In the genomic region with DNA sequence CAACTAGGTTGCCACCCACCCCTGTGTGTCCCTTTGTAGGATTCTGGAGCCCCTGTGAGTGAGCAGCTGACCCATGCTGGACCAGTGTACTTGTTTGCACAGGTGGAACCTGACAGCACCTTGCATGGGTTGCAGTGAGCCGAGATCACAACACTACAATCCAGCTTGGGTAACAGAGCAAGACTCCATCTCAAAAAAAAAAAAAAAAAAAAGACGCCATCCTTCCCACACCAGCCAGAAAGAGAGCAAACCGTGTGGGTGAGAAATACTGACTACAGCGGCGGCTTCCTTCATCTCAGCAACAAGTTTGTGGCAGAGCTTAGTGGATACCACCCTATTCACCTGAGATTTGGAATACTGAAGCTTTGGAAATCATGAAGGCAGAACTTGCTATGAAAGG, we compare ENCODE assay signal across 1 cellular context.
TF ChIP-seq lines count a peak whose summit lies in the region.

No MANE protein-coding gene starts in this region.

TF ChIP-seq in HCT116, 20 proteins besides CTCF, POLR2A, EP300 and RAD21 (continued from another document):
- TF ChIP-seq, protein P1, sequence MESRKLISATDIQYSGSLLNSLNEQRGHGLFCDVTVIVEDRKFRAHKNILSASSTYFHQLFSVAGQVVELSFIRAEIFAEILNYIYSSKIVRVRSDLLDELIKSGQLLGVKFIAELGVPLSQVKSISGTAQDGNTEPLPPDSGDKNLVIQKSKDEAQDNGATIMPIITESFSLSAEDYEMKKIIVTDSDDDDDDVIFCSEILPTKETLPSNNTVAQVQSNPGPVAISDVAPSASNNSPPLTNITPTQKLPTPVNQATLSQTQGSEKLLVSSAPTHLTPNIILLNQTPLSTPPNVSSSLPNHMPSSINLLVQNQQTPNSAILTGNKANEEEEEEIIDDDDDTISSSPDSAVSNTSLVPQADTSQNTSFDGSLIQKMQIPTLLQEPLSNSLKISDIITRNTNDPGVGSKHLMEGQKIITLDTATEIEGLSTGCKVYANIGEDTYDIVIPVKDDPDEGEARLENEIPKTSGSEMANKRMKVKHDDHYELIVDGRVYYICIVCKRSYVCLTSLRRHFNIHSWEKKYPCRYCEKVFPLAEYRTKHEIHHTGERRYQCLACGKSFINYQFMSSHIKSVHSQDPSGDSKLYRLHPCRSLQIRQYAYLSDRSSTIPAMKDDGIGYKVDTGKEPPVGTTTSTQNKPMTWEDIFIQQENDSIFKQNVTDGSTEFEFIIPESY (IDR thresholded peaks at IDR 0.05; ENCODE audit: extremely low read depth, insufficient replicate concordance, low read length) = no peak
- TF ChIP-seq, protein P2, sequence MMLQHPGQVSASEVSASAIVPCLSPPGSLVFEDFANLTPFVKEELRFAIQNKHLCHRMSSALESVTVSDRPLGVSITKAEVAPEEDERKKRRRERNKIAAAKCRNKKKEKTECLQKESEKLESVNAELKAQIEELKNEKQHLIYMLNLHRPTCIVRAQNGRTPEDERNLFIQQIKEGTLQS (IDR thresholded peaks at IDR 0.05) = no peak
- TF ChIP-seq POLR2AphosphoS5 (IDR thresholded peaks at IDR 0.05; ENCODE audit: low read depth, low read length) (no peak), EZH2phosphoT487 (IDR thresholded peaks at IDR 0.05; ENCODE audit: borderline replicate concordance) (no peak), SP1 (IDR thresholded peaks at IDR 0.05; ENCODE audit: low read depth) (no peak)
- TF ChIP-seq, protein P3, sequence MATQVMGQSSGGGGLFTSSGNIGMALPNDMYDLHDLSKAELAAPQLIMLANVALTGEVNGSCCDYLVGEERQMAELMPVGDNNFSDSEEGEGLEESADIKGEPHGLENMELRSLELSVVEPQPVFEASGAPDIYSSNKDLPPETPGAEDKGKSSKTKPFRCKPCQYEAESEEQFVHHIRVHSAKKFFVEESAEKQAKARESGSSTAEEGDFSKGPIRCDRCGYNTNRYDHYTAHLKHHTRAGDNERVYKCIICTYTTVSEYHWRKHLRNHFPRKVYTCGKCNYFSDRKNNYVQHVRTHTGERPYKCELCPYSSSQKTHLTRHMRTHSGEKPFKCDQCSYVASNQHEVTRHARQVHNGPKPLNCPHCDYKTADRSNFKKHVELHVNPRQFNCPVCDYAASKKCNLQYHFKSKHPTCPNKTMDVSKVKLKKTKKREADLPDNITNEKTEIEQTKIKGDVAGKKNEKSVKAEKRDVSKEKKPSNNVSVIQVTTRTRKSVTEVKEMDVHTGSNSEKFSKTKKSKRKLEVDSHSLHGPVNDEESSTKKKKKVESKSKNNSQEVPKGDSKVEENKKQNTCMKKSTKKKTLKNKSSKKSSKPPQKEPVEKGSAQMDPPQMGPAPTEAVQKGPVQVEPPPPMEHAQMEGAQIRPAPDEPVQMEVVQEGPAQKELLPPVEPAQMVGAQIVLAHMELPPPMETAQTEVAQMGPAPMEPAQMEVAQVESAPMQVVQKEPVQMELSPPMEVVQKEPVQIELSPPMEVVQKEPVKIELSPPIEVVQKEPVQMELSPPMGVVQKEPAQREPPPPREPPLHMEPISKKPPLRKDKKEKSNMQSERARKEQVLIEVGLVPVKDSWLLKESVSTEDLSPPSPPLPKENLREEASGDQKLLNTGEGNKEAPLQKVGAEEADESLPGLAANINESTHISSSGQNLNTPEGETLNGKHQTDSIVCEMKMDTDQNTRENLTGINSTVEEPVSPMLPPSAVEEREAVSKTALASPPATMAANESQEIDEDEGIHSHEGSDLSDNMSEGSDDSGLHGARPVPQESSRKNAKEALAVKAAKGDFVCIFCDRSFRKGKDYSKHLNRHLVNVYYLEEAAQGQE (IDR thresholded peaks at IDR 0.05; ENCODE audit: low read depth) = no peak
